30 cellular contexts compared by ENCODE assay signal in genomic region chrX:10006770-10007169, GRCh38. TPM values are rescaled to one million over a fixed set of nuclear protein-coding genes. Genes with fewer than 3 reads are reported as not detected.
"Had no signal": no experiment of that assay in that cellular context is flagged by ENCODE, and none has a peak within 500 bp of the region (broad histone marks: within the 10 kb centered on the region; RNA-seq: fewer than 3 reads in every experiment).

No MANE protein-coding gene starts in this region.

- H3K4me3 ChIP-seq: adrenal gland, body of pancreas, colonic mucosa, dorsolateral prefrontal cortex, gastrocnemius medialis, lung, ovary, spleen, thoracic aorta, vagina had no signal

- DNase-seq: activated CD4-positive, alpha-beta T cell treated with anti-CD3 and anti-CD28 coated beads for 36 hours; activated CD4-positive, CD25-positive, alpha-beta regulatory T cell; activated CD8-positive, alpha-beta memory T cell treated with anti-CD3 and anti-CD28 coated beads, Interleukin-2, amount 10 ng/mL, durations not matched to agents 7 days and 5 days; activated CD8-positive, alpha-beta T cell treated with anti-CD3 and anti-CD28 coated beads, Interleukin-2, amount 10 ng/mL, durations not matched to agents 7 days and 5 days; activated effector memory CD4-positive, alpha-beta T cell treated with Interleukin-2 at 50 U/mL for 16 hours; activated naive CD4-positive, alpha-beta T cell treated with Interleukin-2 at 50 U/mL for 16 hours; activated naive CD8-positive, alpha-beta T cell treated with anti-CD3 and anti-CD28 coated beads for 36 hours; activated T-cell treated with anti-CD3 and anti-CD28 coated beads, Interleukin-2, amount 50 U/mL, for 72 hours; adrenal gland; aorta; body of pancreas; cerebellar nuclear complex; colonic mucosa; dorsolateral prefrontal cortex; effector memory CD4-positive, alpha-beta T cell; gastrocnemius medialis; glutamatergic neuron; hippocampal formation; naive B cell; nephron progenitor cell; ovary; spleen; stimulated activated CD4-positive, alpha-beta T cell treated with anti-CD3 and anti-CD28 coated beads, Interleukin-2, amount 100 ng/mL, for 48 hours; stimulated activated naive CD8-positive, alpha-beta T cell treated with anti-CD3 and anti-CD28 coated beads, Interleukin-15, Interleukin-2, amounts not matched to agents 100 U/mL and 50 U/mL, for 24 hours had no signal

- H3K4me1 ChIP-seq: adrenal gland, body of pancreas, colonic mucosa, gastrocnemius medialis, vagina had no signal

- H3K9me3 ChIP-seq: adrenal gland, body of pancreas, colonic mucosa, gastrocnemius medialis, ovary, spleen, thoracic aorta, vagina had no signal

- H3K27ac ChIP-seq: adrenal gland, body of pancreas, colonic mucosa, dorsolateral prefrontal cortex, gastrocnemius medialis, ovary, spleen, thoracic aorta, vagina had no signal

- H3K36me3 ChIP-seq: adrenal gland, colonic mucosa, gastrocnemius medialis, ovary, spleen, thoracic aorta, vagina had no signal

- H3K27me3 ChIP-seq: adrenal gland, body of pancreas, colonic mucosa, gastrocnemius medialis, ovary, spleen, vagina had no signal

- ATAC-seq: activated CD4-positive, alpha-beta T cell treated with anti-CD3 and anti-CD28 coated beads for 36 hours; activated CD8-positive, alpha-beta memory T cell treated with anti-CD3 and anti-CD28 coated beads, Interleukin-2, amount 10 ng/mL, durations not matched to agents 7 days and 5 days; activated CD8-positive, alpha-beta T cell treated with anti-CD3 and anti-CD28 coated beads, Interleukin-2, amount 10 ng/mL, durations not matched to agents 7 days and 5 days; activated T-cell treated with anti-CD3 and anti-CD28 coated beads, Interleukin-2, amount 50 U/mL, for 72 hours; body of pancreas; gastrocnemius medialis; left lobe of liver; stimulated activated naive CD8-positive, alpha-beta T cell treated with anti-CD3 and anti-CD28 coated beads, Interleukin-15, Interleukin-2, amounts not matched to agents 100 U/mL and 50 U/mL, for 24 hours had no signal

RNA-seq across cellular contexts. Expression of gene CLDN34, which starts 39.6 kb away (rescaled TPM):
- total RNA-seq: activated CD4-positive, alpha-beta T cell treated with anti-CD3 and anti-CD28 coated beads for 36 hours; activated CD8-positive, alpha-beta memory T cell treated with anti-CD3 and anti-CD28 coated beads, Interleukin-2, amount 10 ng/mL, durations not matched to agents 7 days and 5 days; activated CD8-positive, alpha-beta T cell treated with anti-CD3 and anti-CD28 coated beads, Interleukin-2, amount 10 ng/mL, durations not matched to agents 7 days and 5 days; activated naive CD8-positive, alpha-beta T cell treated with anti-CD3 and anti-CD28 coated beads for 36 hours; activated T-cell treated with anti-CD3 and anti-CD28 coated beads, Interleukin-2, amount 50 U/mL, for 72 hours; gastrocnemius medialis; kidney epithelial cell; spleen; subcutaneous adipose tissue; thoracic aorta; vagina had no signal
- polyA plus RNA-seq: aorta, spleen had no signal
